1 cellular context compared by ENCODE assay signal in the genomic region with DNA sequence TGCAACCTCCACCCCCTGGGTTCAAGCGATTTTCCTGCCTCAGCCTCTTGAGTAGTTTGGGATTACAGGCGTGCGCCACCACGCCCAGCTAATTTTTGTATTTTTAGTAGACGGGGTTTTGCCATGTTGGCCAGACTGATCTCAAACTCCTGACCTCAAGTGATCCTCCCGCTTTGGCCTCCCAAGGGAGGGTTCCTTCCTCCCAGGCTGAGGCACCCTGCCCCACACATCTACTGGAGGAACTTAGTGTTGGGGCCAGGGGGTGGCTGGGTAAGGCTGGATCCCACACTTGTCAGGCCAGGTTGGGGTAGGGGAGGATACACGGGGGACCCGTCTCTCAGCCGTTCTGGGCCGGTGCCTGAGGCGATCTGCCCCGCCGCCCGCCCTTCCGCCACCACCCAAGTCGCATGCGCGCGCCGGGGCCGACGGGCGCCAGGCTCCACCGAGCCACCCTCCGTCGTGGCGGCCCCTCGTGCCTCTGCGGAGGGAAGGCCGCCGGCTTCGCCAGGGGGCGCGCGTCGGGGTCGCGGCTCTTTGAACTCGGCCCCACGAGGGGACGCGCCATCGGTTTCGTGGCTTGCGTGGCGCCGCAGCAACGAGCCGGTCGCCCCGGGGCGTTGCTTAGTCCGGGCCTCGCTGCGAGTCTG.
TF ChIP-seq lines count a peak whose summit lies in the region.

No MANE protein-coding gene starts in this region.

TF ChIP-seq in K562, 482 proteins besides CTCF, POLR2A, EP300 and RAD21 (continued from another document and continues in another):
- TF ChIP-seq NRF1 (conservative IDR thresholded peaks at IDR 0.05 in 1 of 2, IDR thresholded peaks at IDR 0.05 in 1 of 2): peak; percentile 61 to 78
- TF ChIP-seq, protein P1, sequence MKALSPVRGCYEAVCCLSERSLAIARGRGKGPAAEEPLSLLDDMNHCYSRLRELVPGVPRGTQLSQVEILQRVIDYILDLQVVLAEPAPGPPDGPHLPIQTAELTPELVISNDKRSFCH (CRISPR knock-in tag; IDR thresholded peaks at IDR 0.05): no peak
- TF ChIP-seq, protein P1 (tag; IDR thresholded peaks at IDR 0.05): peak; percentile 73; the same call in 1 of the 2 replicates
- TF ChIP-seq, protein P2, sequence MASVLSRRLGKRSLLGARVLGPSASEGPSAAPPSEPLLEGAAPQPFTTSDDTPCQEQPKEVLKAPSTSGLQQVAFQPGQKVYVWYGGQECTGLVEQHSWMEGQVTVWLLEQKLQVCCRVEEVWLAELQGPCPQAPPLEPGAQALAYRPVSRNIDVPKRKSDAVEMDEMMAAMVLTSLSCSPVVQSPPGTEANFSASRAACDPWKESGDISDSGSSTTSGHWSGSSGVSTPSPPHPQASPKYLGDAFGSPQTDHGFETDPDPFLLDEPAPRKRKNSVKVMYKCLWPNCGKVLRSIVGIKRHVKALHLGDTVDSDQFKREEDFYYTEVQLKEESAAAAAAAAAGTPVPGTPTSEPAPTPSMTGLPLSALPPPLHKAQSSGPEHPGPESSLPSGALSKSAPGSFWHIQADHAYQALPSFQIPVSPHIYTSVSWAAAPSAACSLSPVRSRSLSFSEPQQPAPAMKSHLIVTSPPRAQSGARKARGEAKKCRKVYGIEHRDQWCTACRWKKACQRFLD (CRISPR knock-in tag; IDR thresholded peaks at IDR 0.05): peak; percentile 59; the same call in 1 of the 2 replicates
- no peak for TF ChIP-seq PKNOX1 (IDR thresholded peaks at IDR 0.05)
- no peak for TF ChIP-seq HMGXB4 (CRISPR knock-in tag; IDR thresholded peaks at IDR 0.05)
- peak; percentile 56; the same call in 1 of the 2 replicates for TF ChIP-seq TCF7 (IDR thresholded peaks at IDR 0.05; ENCODE audit: borderline replicate concordance)
- TF ChIP-seq ATF4 (CRISPR knock-in tag; IDR thresholded peaks at IDR 0.05): no peak
- TF ChIP-seq ZBTB7A (IDR thresholded peaks at IDR 0.05; ENCODE audit: borderline replicate concordance, control insufficient read depth, low read depth, low read length): peak; percentile 65; the same call in 1 of the 2 replicates
- peak; percentile 42 for TF ChIP-seq PCBP1 (IDR thresholded peaks at IDR 0.05; ENCODE audit: low read depth, low read length, poor library complexity, severe bottlenecking)
- 0 out of 2 replicates have a peak, but pooled peaks have one; percentile 55 for TF ChIP-seq CREB3 (tag; conservative IDR thresholded peaks at IDR 0.05; ENCODE audit: low read depth)
- TF ChIP-seq SMAD2 (IDR thresholded peaks at IDR 0.05; ENCODE audit: low read depth, low read length): no peak
- TF ChIP-seq, protein P3, sequence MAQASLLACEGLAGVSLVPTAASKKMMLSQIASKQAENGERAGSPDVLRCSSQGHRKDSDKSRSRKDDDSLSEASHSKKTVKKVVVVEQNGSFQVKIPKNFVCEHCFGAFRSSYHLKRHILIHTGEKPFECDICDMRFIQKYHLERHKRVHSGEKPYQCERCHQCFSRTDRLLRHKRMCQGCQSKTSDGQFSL (CRISPR knock-in tag; IDR thresholded peaks at IDR 0.05): no peak; the same call in 1 of the 2 replicates
- TF ChIP-seq, protein P3 (tag; IDR thresholded peaks at IDR 0.05): 0 out of 4 replicates have a peak, but pooled peaks of 1 of the 2 experiments have one; percentile 24
- 0 out of 2 replicates have a peak, but pooled peaks have one; percentile 3 for TF ChIP-seq FOXO4 (CRISPR knock-in tag; IDR thresholded peaks at IDR 0.05)
- TF ChIP-seq ZBED1 (IDR thresholded peaks at IDR 0.05): no peak
- TF ChIP-seq ZNF146 (CRISPR knock-in tag; IDR thresholded peaks at IDR 0.05; ENCODE audit: unreplicated experiment): no peak
- TF ChIP-seq NUFIP1 (IDR thresholded peaks at IDR 0.05; ENCODE audit: partially characterized antibody): no peak
- no peak for TF ChIP-seq ZNF785 (CRISPR knock-in tag; IDR thresholded peaks at IDR 0.05)
- no peak for TF ChIP-seq PHTF2 (CRISPR knock-in tag; IDR thresholded peaks at IDR 0.05)
- TF ChIP-seq PPARD (CRISPR knock-in tag; IDR thresholded peaks at IDR 0.05): no peak
- TF ChIP-seq MAX (CRISPR knock-in tag; IDR thresholded peaks at IDR 0.05): no peak; the same call in 1 of the 2 replicates
- TF ChIP-seq ZNF133 (CRISPR knock-in tag; IDR thresholded peaks at IDR 0.05): no peak
- peak; percentile 89; the same call in 1 of the 2 replicates for TF ChIP-seq SMAD4 (CRISPR knock-in tag; conservative IDR thresholded peaks at IDR 0.05)
- TF ChIP-seq, protein P4, sequence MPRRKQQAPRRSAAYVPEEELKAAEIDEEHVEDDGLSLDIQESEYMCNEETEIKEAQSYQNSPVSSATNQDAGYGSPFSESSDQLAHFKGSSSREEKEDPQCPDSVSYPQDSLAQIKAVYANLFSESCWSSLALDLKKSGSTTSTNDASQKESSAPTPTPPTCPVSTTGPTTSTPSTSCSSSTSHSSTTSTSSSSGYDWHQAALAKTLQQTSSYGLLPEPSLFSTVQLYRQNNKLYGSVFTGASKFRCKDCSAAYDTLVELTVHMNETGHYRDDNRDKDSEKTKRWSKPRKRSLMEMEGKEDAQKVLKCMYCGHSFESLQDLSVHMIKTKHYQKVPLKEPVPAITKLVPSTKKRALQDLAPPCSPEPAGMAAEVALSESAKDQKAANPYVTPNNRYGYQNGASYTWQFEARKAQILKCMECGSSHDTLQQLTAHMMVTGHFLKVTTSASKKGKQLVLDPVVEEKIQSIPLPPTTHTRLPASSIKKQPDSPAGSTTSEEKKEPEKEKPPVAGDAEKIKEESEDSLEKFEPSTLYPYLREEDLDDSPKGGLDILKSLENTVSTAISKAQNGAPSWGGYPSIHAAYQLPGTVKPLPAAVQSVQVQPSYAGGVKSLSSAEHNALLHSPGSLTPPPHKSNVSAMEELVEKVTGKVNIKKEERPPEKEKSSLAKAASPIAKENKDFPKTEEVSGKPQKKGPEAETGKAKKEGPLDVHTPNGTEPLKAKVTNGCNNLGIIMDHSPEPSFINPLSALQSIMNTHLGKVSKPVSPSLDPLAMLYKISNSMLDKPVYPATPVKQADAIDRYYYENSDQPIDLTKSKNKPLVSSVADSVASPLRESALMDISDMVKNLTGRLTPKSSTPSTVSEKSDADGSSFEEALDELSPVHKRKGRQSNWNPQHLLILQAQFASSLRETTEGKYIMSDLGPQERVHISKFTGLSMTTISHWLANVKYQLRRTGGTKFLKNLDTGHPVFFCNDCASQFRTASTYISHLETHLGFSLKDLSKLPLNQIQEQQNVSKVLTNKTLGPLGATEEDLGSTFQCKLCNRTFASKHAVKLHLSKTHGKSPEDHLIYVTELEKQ (CRISPR knock-in tag; IDR thresholded peaks at IDR 0.05): no peak
- TF ChIP-seq BRCA1 (IDR thresholded peaks at IDR 0.05): no peak
- TF ChIP-seq BRCA1 (CRISPR knock-in tag; IDR thresholded peaks at IDR 0.05): no peak
- TF ChIP-seq KDM5B (IDR thresholded peaks at IDR 0.05; ENCODE audit: insufficient replicate concordance, low read depth, low read length): no peak
- TF ChIP-seq FOXJ3 (CRISPR knock-in tag; IDR thresholded peaks at IDR 0.05): no peak
- TF ChIP-seq, protein P5, sequence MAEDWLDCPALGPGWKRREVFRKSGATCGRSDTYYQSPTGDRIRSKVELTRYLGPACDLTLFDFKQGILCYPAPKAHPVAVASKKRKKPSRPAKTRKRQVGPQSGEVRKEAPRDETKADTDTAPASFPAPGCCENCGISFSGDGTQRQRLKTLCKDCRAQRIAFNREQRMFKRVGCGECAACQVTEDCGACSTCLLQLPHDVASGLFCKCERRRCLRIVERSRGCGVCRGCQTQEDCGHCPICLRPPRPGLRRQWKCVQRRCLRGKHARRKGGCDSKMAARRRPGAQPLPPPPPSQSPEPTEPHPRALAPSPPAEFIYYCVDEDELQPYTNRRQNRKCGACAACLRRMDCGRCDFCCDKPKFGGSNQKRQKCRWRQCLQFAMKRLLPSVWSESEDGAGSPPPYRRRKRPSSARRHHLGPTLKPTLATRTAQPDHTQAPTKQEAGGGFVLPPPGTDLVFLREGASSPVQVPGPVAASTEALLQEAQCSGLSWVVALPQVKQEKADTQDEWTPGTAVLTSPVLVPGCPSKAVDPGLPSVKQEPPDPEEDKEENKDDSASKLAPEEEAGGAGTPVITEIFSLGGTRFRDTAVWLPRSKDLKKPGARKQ (CRISPR knock-in tag; IDR thresholded peaks at IDR 0.05): no peak
- TF ChIP-seq, protein P6, sequence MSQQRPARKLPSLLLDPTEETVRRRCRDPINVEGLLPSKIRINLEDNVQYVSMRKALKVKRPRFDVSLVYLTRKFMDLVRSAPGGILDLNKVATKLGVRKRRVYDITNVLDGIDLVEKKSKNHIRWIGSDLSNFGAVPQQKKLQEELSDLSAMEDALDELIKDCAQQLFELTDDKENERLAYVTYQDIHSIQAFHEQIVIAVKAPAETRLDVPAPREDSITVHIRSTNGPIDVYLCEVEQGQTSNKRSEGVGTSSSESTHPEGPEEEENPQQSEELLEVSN (IDR thresholded peaks at IDR 0.05; ENCODE audit: borderline replicate concordance in 1 of 2, extremely low read depth in 1 of 2, insufficient read depth in 1 of 2, insufficient read length in 1 of 2, low read depth in 1 of 2, low read length in 1 of 2, poor library complexity in 1 of 2, severe bottlenecking in 1 of 2): peak in 1 of 2 experiments; percentile 81
- TF ChIP-seq MCM5 (IDR thresholded peaks at IDR 0.05; ENCODE audit: low read depth): no peak
- TF ChIP-seq ZNF551 (CRISPR knock-in tag; IDR thresholded peaks at IDR 0.05): no peak
- no peak for TF ChIP-seq POLR2B (IDR thresholded peaks at IDR 0.05; ENCODE audit: low read depth, partially characterized antibody)
- TF ChIP-seq, protein P7, sequence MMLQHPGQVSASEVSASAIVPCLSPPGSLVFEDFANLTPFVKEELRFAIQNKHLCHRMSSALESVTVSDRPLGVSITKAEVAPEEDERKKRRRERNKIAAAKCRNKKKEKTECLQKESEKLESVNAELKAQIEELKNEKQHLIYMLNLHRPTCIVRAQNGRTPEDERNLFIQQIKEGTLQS (IDR thresholded peaks at IDR 0.05): no peak
- TF ChIP-seq, protein P7 (CRISPR knock-in tag; conservative IDR thresholded peaks at IDR 0.05): 0 out of 2 replicates have a peak, but pooled peaks have one; percentile 9
- TF ChIP-seq CEBPG (CRISPR knock-in tag; IDR thresholded peaks at IDR 0.05): no peak
- no peak for TF ChIP-seq CEBPG (tag; conservative IDR thresholded peaks at IDR 0.05 in 1 of 2, IDR thresholded peaks at IDR 0.05 in 1 of 2)
- TF ChIP-seq ZFX (CRISPR knock-in tag; IDR thresholded peaks at IDR 0.05): no peak
- no peak for TF ChIP-seq SRSF3 (IDR thresholded peaks at IDR 0.05; ENCODE audit: insufficient read depth, low read length)
